26 cellular contexts compared by ENCODE assay signal in the genomic region with DNA sequence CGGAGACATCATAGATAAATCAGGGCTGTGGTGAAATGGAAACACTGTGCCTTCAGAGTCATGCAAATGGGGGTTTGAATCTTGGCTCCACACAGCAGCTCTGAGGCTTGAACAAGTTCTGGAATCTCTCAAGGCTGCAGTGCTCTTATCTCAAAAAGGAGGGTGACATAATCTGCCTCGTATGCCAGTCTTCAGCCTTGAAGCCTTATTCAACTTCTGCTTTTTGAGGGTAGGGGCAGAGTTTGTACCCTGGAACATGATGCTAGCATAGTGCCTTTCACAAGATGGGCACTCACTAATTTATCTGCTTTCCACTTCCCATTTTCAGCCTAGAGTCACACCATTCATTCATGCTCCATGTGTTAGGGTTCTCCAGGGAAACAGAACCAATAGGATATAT. TPM values are rescaled to one million over a fixed set of nuclear protein-coding genes. Genes with fewer than 3 reads are reported as not detected.
DNase-seq lines count a peak whose midpoint lies in the region; ATAC-seq and TF ChIP-seq lines count a peak whose summit lies in the region.
"Had no signal": no experiment of that assay in that cellular context is flagged by ENCODE, and none has a peak within 500 bp of the region (broad histone marks: within the 10 kb centered on the region; RNA-seq: fewer than 3 reads in every experiment).

No MANE protein-coding gene starts in this region.

- H3K36me3 ChIP-seq in left ventricle myocardium inferior, result no peaks in the 10 kb centered on the region
- H3K36me3 ChIP-seq in thoracic aorta, result no peaks in the 10 kb centered on the region
- H3K36me3 ChIP-seq: brain microvascular endothelial cell, sigmoid colon, stomach, WERI-Rb-1 had no signal

- ATAC-seq in thoracic aorta (ENCODE audit: insufficient number of reproducible peaks, low FRiP score, low read depth) (no peak), HG03280 (IDR thresholded peaks at IDR 0.05; ENCODE audit: unreplicated experiment) (no peak), GM21528 (IDR thresholded peaks at IDR 0.05; ENCODE audit: low FRiP score, unreplicated experiment) (no peak)
- ATAC-seq: activated T-helper 17 cell treated with anti-CD3 and anti-CD28 coated beads, Interleukin-2, amount 50 U/mL, for 72 hours; effector memory CD8-positive, alpha-beta T cell; esophagus mucosa; naive thymus-derived CD8-positive, alpha-beta T cell had no signal

- TF ChIP-seq CTCF in left ventricle myocardium inferior (IDR thresholded peaks at IDR 0.05; ENCODE audit: borderline replicate concordance), result no peak
- no peak for TF ChIP-seq CTCF in fibroblast of the aortic adventitia (IDR thresholded peaks at IDR 0.05; ENCODE audit: insufficient read depth, low read length)
- TF ChIP-seq CTCF in thoracic aorta (IDR thresholded peaks at IDR 0.05), result no peak

- no peaks in the 10 kb centered on the region for H3K9me3 ChIP-seq in left ventricle myocardium inferior (replicated peaks)
- no peaks in the 10 kb centered on the region for H3K9me3 ChIP-seq in thoracic aorta
- H3K9me3 ChIP-seq: sigmoid colon, stomach had no signal

- DNase-seq in left ventricle myocardium inferior (no peak), cardiac septum (ENCODE audit: low spot score) (no peak), SKM-1 treated with dmso at 0.1 percent for 144 hours (lab: John Stamatoyannopoulos, UW; ENCODE audit: unreplicated experiment) (peak; percentile 86), fibroblast of the aortic adventitia (ENCODE audit: low read depth) (peak; percentile 79), thoracic aorta (ENCODE audit: low spot score) (no peak), iPS-NIHi7 (ENCODE audit: extremely low spot score) (no peak)
- DNase-seq: 8988T; activated CD4-positive, alpha-beta T cell treated with anti-CD3 and anti-CD28 coated beads, Interleukin-2, amount 10 ng/mL, durations not matched to agents 7 days and 5 days; activated naive CD8-positive, alpha-beta T cell treated with anti-CD3 and anti-CD28 coated beads for 36 hours; AML-193; brain microvascular endothelial cell; CD8-positive, alpha-beta memory T cell; DMS79 treated with DMSO at 0.1 percent for 48 hours; effector memory CD8-positive, alpha-beta T cell; naive thymus-derived CD8-positive, alpha-beta T cell; NCI-H510A treated with DMSO at 0.1 percent for 48 hours; sigmoid colon; stimulated activated CD4-positive, alpha-beta T cell treated with anti-CD3 and anti-CD28 coated beads, Interleukin-15, amount 100 ng/mL, for 24 hours; stomach; WERI-Rb-1 had no signal

- H3K4me3 ChIP-seq in left ventricle myocardium inferior, result no peak overlapping the region
- H3K4me3 ChIP-seq in fibroblast of the aortic adventitia (ENCODE audit: low read depth, low read length), result no peak overlapping the region
- H3K4me3 ChIP-seq in thoracic aorta, result no peak overlapping the region
- H3K4me3 ChIP-seq: sigmoid colon, stomach had no signal

- peaks cover 61% of the 10 kb centered on the region for H3K4me1 ChIP-seq in left ventricle myocardium inferior
- peaks cover 19 to 53% of the 10 kb centered on the region in 2 donors for H3K4me1 ChIP-seq in thoracic aorta (ENCODE audit: control insufficient read depth in 1 of 2, low read depth in 2 of 2)
- H3K4me1 ChIP-seq: parathyroid adenoma had no signal

- H3K27me3 ChIP-seq in left ventricle myocardium inferior (ENCODE audit: low read depth) (no peaks in the 10 kb centered on the region), thoracic aorta (replicated peaks; ENCODE audit: insufficient read depth) (no peaks in the 10 kb centered on the region)
- H3K27me3 ChIP-seq: brain microvascular endothelial cell, sigmoid colon, stomach had no signal

- H3K27ac ChIP-seq in left ventricle myocardium inferior (replicated peaks), result peak overlapping the region; percentile 63
- peak overlapping the region; percentile 34 to 43 for H3K27ac ChIP-seq in thoracic aorta
- H3K27ac ChIP-seq: brain microvascular endothelial cell, parathyroid adenoma, sigmoid colon, WERI-Rb-1 had no signal

- intact Hi-C loops in left ventricle myocardium inferior (cut with micrococcal nuclease) (no loop called here), cardiac septum (cut with DNase I) (no loop called here)

RNA-seq across cellular contexts. Expression of a gene that starts 42.3 kb away (rescaled TPM):
- 60.9 TPM for total RNA-seq in left ventricle myocardium inferior
- total RNA-seq in cardiac septum, result 76.2 TPM
- 22.5 and 34.0 TPM in 2 replicates for total RNA-seq in fibroblast of the aortic adventitia (ENCODE audit: low replicate concordance)
- total RNA-seq in thoracic aorta, result 10 to 100 TPM; 92.7 to 92.8 TPM
- total RNA-seq: activated CD4-positive, alpha-beta T cell treated with anti-CD3 and anti-CD28 coated beads, Interleukin-2, amount 10 ng/mL, durations not matched to agents 7 days and 5 days; activated naive CD8-positive, alpha-beta T cell treated with anti-CD3 and anti-CD28 coated beads for 36 hours; activated T-helper 17 cell treated with anti-CD3 and anti-CD28 coated beads, Interleukin-2, amount 50 U/mL, for 72 hours; T-helper 1 cell treated with Interleukin-12 subunit alpha and Interleukin-12 subunit beta and Interleukin-4 antibody, amounts not matched to agents 30 ng/mL and 1 ng/mL, for 36 hours had no signal

Comparison
In these comparisons a context has a peak if more than half of its experiments do, and no peak if none do; other contexts are left out.
1. DNase-seq: peak in SKM-1 treated with dmso at 0.1 percent for 144 hours (single experiment) and fibroblast of the aortic adventitia (single experiment); none in left ventricle myocardium inferior (single experiment), cardiac septum (single experiment), thoracic aorta (single experiment) and iPS-NIHi7 (single experiment).